ENCODE assay signal across 13 cellular contexts in genomic region chr1:83802450-83803152, GRCh38.
A peak's percentile ranks its signal among the peaks of the same experiment; 100 is the strongest.
DNase-seq lines count a peak whose midpoint lies in the region; ATAC-seq, FAIRE-seq and TF ChIP-seq lines count a peak whose summit lies in the region.
"Had no signal": no experiment of that assay in that cellular context is flagged by ENCODE, and none has a peak within 500 bp of the region (broad histone marks: within the 10 kb centered on the region; RNA-seq: fewer than 3 reads in every experiment).

No MANE protein-coding gene starts in this region.

- no peak overlapping the region for H3K9ac ChIP-seq in GM23248
- H3K9ac ChIP-seq in H1 (replicated peaks in 1 of 4; ENCODE audit: extremely low read depth in 1 of 4, low read depth in 3 of 4, low read length in 3 of 4), result no peak overlapping the region
- no peak overlapping the region for H3K9ac ChIP-seq in neuronal stem cell (ENCODE audit: low read depth, low read length, poor library complexity)
- H3K9ac ChIP-seq in mammary epithelial cell (ENCODE audit: insufficient read depth, low read length), result no peak overlapping the region

- H3K9me3 ChIP-seq in GM23248 (ENCODE audit: low read depth) (no peaks in the 10 kb centered on the region), H1 (ENCODE audit: insufficient read depth in 2 of 2, low read depth in 1 of 2, low read length in 1 of 2) (no peaks in the 10 kb centered on the region), neuronal stem cell (replicated peaks in 1 of 2; ENCODE audit: control insufficient read depth in 2 of 2, insufficient read depth in 1 of 2, low read depth in 1 of 2, low read length in 2 of 2) (no peaks in the 10 kb centered on the region), mammary epithelial cell (replicated peaks; ENCODE audit: insufficient read depth, low read length) (no peaks in the 10 kb centered on the region)
- H3K9me3 ChIP-seq: HAP-1, SJSA1 had no signal

- TF ChIP-seq RAD21 in H1 (IDR thresholded peaks at IDR 0.05 in 1 of 2, conservative IDR thresholded peaks at IDR 0.05 in 1 of 2; ENCODE audit: low read depth in 2 of 2, low read length in 2 of 2), result no peak

- intact Hi-C loops in mammary epithelial cell (cut with micrococcal nuclease), result no loop called here

- H4K8ac ChIP-seq in H1 (ENCODE audit: extremely low read depth, insufficient read depth, low read length), result no peak overlapping the region
- no peak overlapping the region for H4K8ac ChIP-seq in neuronal stem cell (ENCODE audit: low read depth, low read length)

- no peaks in the 10 kb centered on the region for H3K9me2 ChIP-seq in GM23248 (ENCODE audit: insufficient read depth)

- no peaks in the 10 kb centered on the region for H3K36me3 ChIP-seq in GM23248 (ENCODE audit: low read depth)
- H3K36me3 ChIP-seq in H1 (ENCODE audit: control insufficient read depth in 2 of 4, insufficient read depth in 4 of 4, low read length in 3 of 4), result no peaks in the 10 kb centered on the region
- no peaks in the 10 kb centered on the region for H3K36me3 ChIP-seq in neuronal stem cell (replicated peaks in 1 of 2; ENCODE audit: control insufficient read depth in 2 of 2, insufficient read depth in 2 of 2, low read length in 2 of 2)
- no peaks in the 10 kb centered on the region for H3K36me3 ChIP-seq in mammary epithelial cell (ENCODE audit: insufficient read depth, low read length)
- H3K36me3 ChIP-seq: HAP-1, SJSA1 had no signal

- WGBS in GM23248 (ENCODE audit: low coverage in 1 of 2, low lambda C conversion rate in 2 of 2, missing lambda C conversion rate in 2 of 2), 2 experiments, result 4 to 12% methylated on average over 8 of the region's 8 CpGs
- WGBS in H1 (ENCODE audit: extremely low coverage in 1 of 2, insufficient coverage in 1 of 2, insufficient read length in 1 of 2, insufficient replicate concordance in 2 of 2, low coverage in 1 of 2, low lambda C conversion rate in 2 of 2, missing lambda C conversion rate in 1 of 2), 2 experiments, result 90% methylated on average over 8 of the region's 8 CpGs; no CpG with 5 or more reads in 1 of the 2 experiments
- no CpG with 5 or more reads among the region's 8 CpGs for WGBS in neuronal stem cell (ENCODE audit: extremely low coverage in 2 of 2, insufficient read length in 2 of 2, insufficient replicate concordance in 1 of 2), 2 donors
- WGBS in mammary epithelial cell (ENCODE audit: low coverage, missing lambda C conversion rate), result 60% methylated on average over 6 of the region's 8 CpGs

- no peak overlapping the region for H2BK120ac ChIP-seq in H1 (replicated peaks; ENCODE audit: low read depth, low read length)
- H2BK120ac ChIP-seq in neuronal stem cell (ENCODE audit: low read depth, low read length), result no peak overlapping the region

- no peak overlapping the region for H3K14ac ChIP-seq in H1 (ENCODE audit: insufficient read length)
- no peak overlapping the region for H3K14ac ChIP-seq in neuronal stem cell (ENCODE audit: low read length)

- no peak overlapping the region for H3K4me2 ChIP-seq in GM23248 (ENCODE audit: unreplicated experiment)
- no peak overlapping the region for H3K4me2 ChIP-seq in H1 (ENCODE audit: insufficient read depth in 1 of 2, low read depth in 2 of 2, low read length in 2 of 2)
- no peak overlapping the region for H3K4me2 ChIP-seq in neuronal stem cell (ENCODE audit: insufficient read depth, low read length, poor library complexity, severe bottlenecking)
- no peak overlapping the region for H3K4me2 ChIP-seq in mammary epithelial cell (ENCODE audit: insufficient read depth, low read depth, low read length)

- no peak for TF ChIP-seq EP300 in H1 (IDR thresholded peaks at IDR 0.05; ENCODE audit: borderline replicate concordance in 1 of 2, low read depth in 2 of 2, low read length in 2 of 2)

- H3F3A ChIP-seq in GM23248 (ENCODE audit: insufficient read depth), result no peaks in the 10 kb centered on the region

- no peak overlapping the region for H2BK15ac ChIP-seq in H1 (ENCODE audit: low read length)
- no peak overlapping the region for H2BK15ac ChIP-seq in neuronal stem cell (ENCODE audit: low read length)

- no peak overlapping the region for H2BK20ac ChIP-seq in H1 (ENCODE audit: low read length)

- no peak overlapping the region for H3K56ac ChIP-seq in H1 (replicated peaks; ENCODE audit: insufficient read length, low read depth, low read length)

- H3K23me2 ChIP-seq in H1 (ENCODE audit: low read depth, low read length), result no peaks in the 10 kb centered on the region

- H2AK5ac ChIP-seq in H1 (ENCODE audit: low read depth, low read length) (no peak overlapping the region), neuronal stem cell (ENCODE audit: low read depth, low read length) (no peak overlapping the region)

- CTCF ChIA-PET in H1 (lab: Charles Lee; ENCODE audit: partially characterized antibody) (interaction anchor here (1.0 to 1.8 kb wide), 3 partner anchors 10 to 58 kb away, joined by 3 to 6 read pairs (median 5); no protein-coding TSS in a partner anchor), mammary epithelial cell (lab: Charles Lee; ENCODE audit: low non-redundant PET) (interaction anchor here (0.5 kb wide), 1 partner anchor 76 kb away, joined by 4 read pairs; no protein-coding TSS in a partner anchor)

- TF ChIP-seq POLR2A in H1 (IDR thresholded peaks at IDR 0.05; ENCODE audit: control extremely low read depth in 1 of 2, low read depth in 2 of 2, low read length in 2 of 2), result no peak

- no peak overlapping the region for H4K5ac ChIP-seq in H1 (ENCODE audit: insufficient read length, low read depth, low read length)

- H3K27me3 ChIP-seq in GM23248 (replicated peaks; ENCODE audit: insufficient read depth) (no peaks in the 10 kb centered on the region), H1 (replicated peaks in 1 of 4; ENCODE audit: control insufficient read depth in 3 of 4, extremely low read depth in 1 of 4, insufficient read depth in 3 of 4, low read length in 3 of 4) (no peaks in the 10 kb centered on the region), neuronal stem cell (ENCODE audit: control insufficient read depth in 3 of 3, insufficient read depth in 3 of 3, low read depth in 1 of 3, low read length in 3 of 3) (no peaks in the 10 kb centered on the region), mammary epithelial cell (ENCODE audit: insufficient read depth, low read length) (no peaks in the 10 kb centered on the region)
- H3K27me3 ChIP-seq: SJSA1 had no signal

- no peak for FAIRE-seq in H1 (lab: Jason Lieb, UNC)

- H2BK12ac ChIP-seq in H1 (ENCODE audit: low read depth, low read length) (no peak overlapping the region), neuronal stem cell (ENCODE audit: low read length) (no peak overlapping the region)

- H3K4me1 ChIP-seq in GM23248 (ENCODE audit: insufficient read depth), result no peaks in the 10 kb centered on the region
- H3K4me1 ChIP-seq in H1 (replicated peaks in 1 of 4; ENCODE audit: control insufficient read depth in 3 of 4, insufficient read depth in 4 of 4, low read length in 3 of 4), result peaks cover 0 to 11% (median 4%) of the 10 kb centered on the region in 4 experiments; a peak in 2 of 7 replicates
- peaks cover 13 to 21% of the 10 kb centered on the region in 2 donors for H3K4me1 ChIP-seq in neuronal stem cell (ENCODE audit: control insufficient read depth in 2 of 2, insufficient read depth in 1 of 2, low read depth in 1 of 2, low read length in 2 of 2)
- no peaks in the 10 kb centered on the region for H3K4me1 ChIP-seq in mammary epithelial cell (ENCODE audit: insufficient read depth, low read length)
- H3K4me1 ChIP-seq: SJSA1 had no signal

- no peaks in the 10 kb centered on the region for H3K79me2 ChIP-seq in GM23248 (ENCODE audit: insufficient read depth)
- H3K79me2 ChIP-seq in H1 (ENCODE audit: control insufficient read depth in 1 of 2, insufficient read depth in 2 of 2, low read length in 2 of 2), result no peaks in the 10 kb centered on the region
- no peaks in the 10 kb centered on the region for H3K79me2 ChIP-seq in mammary epithelial cell (ENCODE audit: insufficient read depth, low read length)

- ATAC-seq in HG03175 (IDR thresholded peaks at IDR 0.05; ENCODE audit: unreplicated experiment), result no peak

- no peak overlapping the region for H3K27ac ChIP-seq in GM23248
- H3K27ac ChIP-seq in H1 (ENCODE audit: low read depth, low read length), result no peak overlapping the region
- no peak overlapping the region for H3K27ac ChIP-seq in neuronal stem cell (replicated peaks; ENCODE audit: low read length)
- no peak overlapping the region for H3K27ac ChIP-seq in mammary epithelial cell (ENCODE audit: insufficient read depth, low read depth, low read length)
- H3K27ac ChIP-seq: SJSA1 had no signal

- DNase-seq in AG20443 (ENCODE audit: low spot score) (peak; percentile 22), GM23248 (peak; percentile 9), H1 (ENCODE audit: low read depth in 1 of 2, low spot score in 2 of 2) (no peak), neuronal stem cell (ENCODE audit: low spot score) (no peak), mammary epithelial cell (no peak), HUDEP-2 (lab: John Stamatoyannopoulos, UW; ENCODE audit: unreplicated experiment in 76 of 76) (no peak)
- DNase-seq: DMS79, Karpas-422, NCI-H1048, NCI-H1694 had no signal

- no peak overlapping the region for H4K91ac ChIP-seq in H1 (replicated peaks; ENCODE audit: insufficient read length, low read length)
- no peak overlapping the region for H4K91ac ChIP-seq in neuronal stem cell (ENCODE audit: low read depth, low read length, poor library complexity)

- no peak overlapping the region for H3K4me3 ChIP-seq in GM23248
- no peak overlapping the region for H3K4me3 ChIP-seq in H1 (ENCODE audit: extremely low read depth in 1 of 4, insufficient read depth in 2 of 4, low read depth in 3 of 4, low read length in 4 of 4)
- H3K4me3 ChIP-seq in neuronal stem cell (ENCODE audit: low read length in 2 of 2), result no peak overlapping the region
- no peak overlapping the region for H3K4me3 ChIP-seq in mammary epithelial cell (replicated peaks in 1 of 3; ENCODE audit: insufficient read depth in 1 of 3, low read depth in 2 of 3, low read length in 3 of 3)
- H3K4me3 ChIP-seq: HAP-1, SJSA1 had no signal

- H3K79me1 ChIP-seq in H1 (ENCODE audit: low read depth, low read length), result no peaks in the 10 kb centered on the region
- H3K79me1 ChIP-seq in neuronal stem cell (ENCODE audit: low read depth, low read length), result no peaks in the 10 kb centered on the region

- no peak overlapping the region for H2BK5ac ChIP-seq in H1 (ENCODE audit: low read depth, low read length)
- H2BK5ac ChIP-seq in neuronal stem cell (ENCODE audit: low read length), result no peak overlapping the region

- in situ Hi-C loops in GM23248 (cut with MboI) (no loop called here), mammary epithelial cell (cut with MboI; ENCODE audit: low sequenced_read_pairs in 2 of 2) (no loop called here)

- H4K20me1 ChIP-seq in GM23248 (ENCODE audit: insufficient read depth) (no peaks in the 10 kb centered on the region), H1 (replicated peaks in 1 of 2; ENCODE audit: control insufficient read depth in 1 of 2, insufficient read depth in 2 of 2, low read length in 2 of 2) (no peaks in the 10 kb centered on the region), mammary epithelial cell (ENCODE audit: insufficient read depth, low read length) (no peaks in the 10 kb centered on the region)

- BruUV-seq in mammary epithelial cell (replicated peaks; lab: Mats Ljungman, UMichigan), result no TSS peak

- no peak overlapping the region for H3K23ac ChIP-seq in H1 (ENCODE audit: insufficient read length)
- no peak overlapping the region for H3K23ac ChIP-seq in neuronal stem cell (ENCODE audit: low read depth, low read length, poor library complexity)

- POLR2A ChIA-PET in H1 (lab: Charles Lee; ENCODE audit: partially characterized antibody), result no interaction called here

- TF ChIP-seq CTCF in H1 (IDR thresholded peaks at IDR 0.05; ENCODE audit: control extremely low read depth in 1 of 3, insufficient read depth in 1 of 3, low read depth in 1 of 3, low read length in 3 of 3) (no peak), mammary epithelial cell (conservative IDR thresholded peaks at IDR 0.05 in 1 of 2, IDR thresholded peaks at IDR 0.05 in 1 of 2; ENCODE audit: extremely low read depth in 1 of 2, insufficient read depth in 1 of 2, low read depth in 1 of 2, low read length in 2 of 2) (no peak)

- H3K18ac ChIP-seq in H1 (ENCODE audit: extremely low read depth, low read length) (no peak overlapping the region), neuronal stem cell (ENCODE audit: low read length) (no peak overlapping the region)

- H2AFZ ChIP-seq in GM23248 (no peak overlapping the region), H1 (ENCODE audit: low read length) (peak overlapping the region; percentile 24; the same call in 1 of the 2 replicates), neuronal stem cell (ENCODE audit: low read length) (peak overlapping the region; percentile 3), mammary epithelial cell (ENCODE audit: low read depth, low read length) (no peak overlapping the region)

- dilution Hi-C loops in mammary epithelial cell (cut with HindIII; ENCODE audit: low sequenced_read_pairs), result no loop called here

- H3K4ac ChIP-seq in H1 (replicated peaks; ENCODE audit: insufficient read length, low read depth, low read length), result no peak overlapping the region
- no peak overlapping the region for H3K4ac ChIP-seq in neuronal stem cell (ENCODE audit: low read length)

Comparison
In these comparisons a context has a peak if more than half of its experiments do, and no peak if none do; other contexts are left out.
1. DNase-seq: peak in AG20443 (single experiment) and GM23248 (single experiment); none in H1 (0 of 2), neuronal stem cell (single experiment), mammary epithelial cell (single experiment) and HUDEP-2 (0 of 76).
2. H2AFZ ChIP-seq: peak in H1 (single experiment) and neuronal stem cell (single experiment); none in GM23248 (single experiment) and mammary epithelial cell (single experiment).